24 cellular contexts compared by ENCODE assay signal in the genomic region with DNA sequence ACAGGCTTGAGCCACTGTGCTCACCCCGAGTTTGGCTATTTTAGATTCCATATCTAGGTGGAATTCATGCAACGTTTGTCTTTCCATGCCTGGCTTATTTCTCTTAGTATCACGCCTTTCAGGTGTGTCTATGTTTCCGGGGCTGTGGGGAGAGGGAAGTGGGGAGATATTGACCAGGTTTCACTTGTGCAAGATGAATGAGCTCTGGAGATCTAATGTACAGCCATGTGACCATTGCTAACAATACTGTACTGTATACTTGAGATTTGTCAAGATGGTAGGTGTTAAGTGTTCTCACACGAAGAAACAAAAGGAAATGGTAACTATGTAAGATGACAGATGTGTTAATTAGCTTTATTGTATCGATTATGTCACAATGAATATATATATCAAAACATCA.
DNase-seq lines count a peak whose midpoint lies in the region; ATAC-seq, FAIRE-seq and TF ChIP-seq lines count a peak whose summit lies in the region.
"Had no signal": no experiment of that assay in that cellular context is flagged by ENCODE, and none has a peak within 500 bp of the region (broad histone marks: within the 10 kb centered on the region; RNA-seq: fewer than 3 reads in every experiment).

No MANE protein-coding gene starts in this region.

- H3K36me3 ChIP-seq in GM12878 (ENCODE audit: control insufficient read depth in 2 of 2, insufficient read depth in 2 of 2, low read length in 1 of 2): no peaks in the 10 kb centered on the region
- H3K36me3 ChIP-seq: BLaER1 treated with 17β-estradiol and CSF1 and Interleukin-3, amounts not matched to agents 10 nM and 100 nM had no signal

- H3K4me3 ChIP-seq in GM12878: no peak overlapping the region
- H3K4me3 ChIP-seq: A549; BLaER1 treated with 17β-estradiol and CSF1 and Interleukin-3, amounts not matched to agents 10 nM and 100 nM had no signal

- in situ Hi-C loops in GM12878 (cut with MboI): no loop called here

- no peak overlapping the region for H2AFZ ChIP-seq in GM12878 (ENCODE audit: control insufficient read depth, low read depth, low read length)

- intact Hi-C loops in activated naive CD4-positive, alpha-beta T cell treated with anti-CD3 and anti-CD28 coated beads for 36 hours (cut with micrococcal nuclease): no loop called here
- intact Hi-C loops in GM12878 (cut with micrococcal nuclease; ENCODE audit: unreplicated experiment): no loop called here
- intact Hi-C loops in activated T-helper 2 cell treated with anti-CD3 and anti-CD28 coated beads, Interferon-gamma antibody, Interleukin-2, Interleukin-4, amounts not matched to agents 10 μg/mL and 5 μg/mL and 100 μg/mL, durations not matched to agents 14 hours and 24 hours and 36 hours (cut with micrococcal nuclease): no loop called here

- no peaks in the 10 kb centered on the region for H3K9me3 ChIP-seq in GM12878 (replicated peaks; ENCODE audit: control insufficient read depth, insufficient read depth, low read length)
- H3K9me3 ChIP-seq: A549, Caco-2 had no signal

- DNase-seq in activated naive CD4-positive, alpha-beta T cell treated with anti-CD3 and anti-CD28 coated beads for 36 hours: no peak
- DNase-seq in GM12878 (ENCODE audit: low read depth, low spot score): no peak
- DNase-seq in neural crest cell (ENCODE audit: low read depth, low spot score): no peak
- no peak for DNase-seq in T-helper 1 cell
- no peak for DNase-seq in stimulated activated effector memory CD8-positive, alpha-beta T cell treated with anti-CD3 and anti-CD28 coated beads, Interleukin-12 subunit alpha, Interleukin-12 subunit beta, amount 100 ng/mL, for 72 hours (ENCODE audit: low spot score in 2 of 2)
- DNase-seq in activated T-helper 2 cell treated with anti-CD3 and anti-CD28 coated beads, Interferon-gamma antibody, Interleukin-2, Interleukin-4, amounts not matched to agents 10 μg/mL and 5 μg/mL and 100 μg/mL, durations not matched to agents 14 hours and 24 hours and 36 hours (ENCODE audit: low spot score): no peak
- DNase-seq: AML-193; Caco-2; Calu3; CD4-positive, alpha-beta T cell; CD8-positive, alpha-beta T cell; DMS79 treated with DMSO at 0.1 percent for 48 hours; GF-D8 had no signal

- H3K27me3 ChIP-seq in GM12878 (replicated peaks in 1 of 2; ENCODE audit: control insufficient read depth in 2 of 2, insufficient read depth in 2 of 2, low read length in 1 of 2): no peaks in the 10 kb centered on the region
- H3K27me3 ChIP-seq: BLaER1 treated with 17β-estradiol and CSF1 and Interleukin-3, amounts not matched to agents 10 nM and 100 nM had no signal

- H3K4me1 ChIP-seq in GM12878 (ENCODE audit: control insufficient read depth, insufficient read depth, low read length): no peaks in the 10 kb centered on the region
- H3K4me1 ChIP-seq: A549; BLaER1 treated with 17β-estradiol and CSF1 and Interleukin-3, amounts not matched to agents 10 nM and 100 nM; Caco-2 had no signal

- no peak overlapping the region for H3K9ac ChIP-seq in GM12878 (ENCODE audit: control insufficient read depth, insufficient read depth, low read length)
- H3K9ac ChIP-seq: BLaER1 treated with 17β-estradiol and CSF1 and Interleukin-3, amounts not matched to agents 10 nM and 100 nM had no signal

- H3K27ac Mint-ChIP-seq in activated naive CD4-positive, alpha-beta T cell treated with anti-CD3 and anti-CD28 coated beads, Interleukin-2, amount 50 U/mL, for 24 hours: peak overlapping the region; percentile 24
- H3K27ac Mint-ChIP-seq in activated naive CD4-positive, alpha-beta T cell treated with anti-CD3 and anti-CD28 coated beads for 36 hours: no peak overlapping the region
- peak overlapping the region; percentile 81 for H3K27ac Mint-ChIP-seq in neural crest cell (ENCODE audit: unreplicated experiment)
- no peak overlapping the region for H3K27ac Mint-ChIP-seq in stimulated activated effector memory CD8-positive, alpha-beta T cell treated with anti-CD3 and anti-CD28 coated beads, Interleukin-12 subunit alpha, Interleukin-12 subunit beta, amount 100 ng/mL, for 72 hours
- no peak overlapping the region for H3K27ac Mint-ChIP-seq in activated T-helper 2 cell treated with anti-CD3 and anti-CD28 coated beads, Interferon-gamma antibody, Interleukin-2, Interleukin-4, amounts not matched to agents 10 μg/mL and 5 μg/mL and 100 μg/mL, durations not matched to agents 14 hours and 24 hours and 36 hours
- H3K27ac Mint-ChIP-seq: B cell; CD4-positive, alpha-beta T cell; CD8-positive, alpha-beta T cell had no signal

- FAIRE-seq in GM12878 (lab: Jason Lieb, UNC): no peak
- FAIRE-seq: A549, D721Med, G401.6, GM12892, GM18507, GM19239 had no signal

- H3K4me1 Mint-ChIP-seq in activated naive CD4-positive, alpha-beta T cell treated with anti-CD3 and anti-CD28 coated beads, Interleukin-2, amount 50 U/mL, for 24 hours: no peaks in the 10 kb centered on the region
- H3K4me1 Mint-ChIP-seq in activated naive CD4-positive, alpha-beta T cell treated with anti-CD3 and anti-CD28 coated beads for 36 hours (ENCODE audit: low read depth): no peaks in the 10 kb centered on the region
- no peaks in the 10 kb centered on the region for H3K4me1 Mint-ChIP-seq in neural crest cell
- no peaks in the 10 kb centered on the region for H3K4me1 Mint-ChIP-seq in stimulated activated effector memory CD8-positive, alpha-beta T cell treated with anti-CD3 and anti-CD28 coated beads, Interleukin-12 subunit alpha, Interleukin-12 subunit beta, amount 100 ng/mL, for 72 hours
- H3K4me1 Mint-ChIP-seq in activated T-helper 2 cell treated with anti-CD3 and anti-CD28 coated beads, Interferon-gamma antibody, Interleukin-2, Interleukin-4, amounts not matched to agents 10 μg/mL and 5 μg/mL and 100 μg/mL, durations not matched to agents 14 hours and 24 hours and 36 hours (ENCODE audit: low read depth): no peaks in the 10 kb centered on the region
- H3K4me1 Mint-ChIP-seq: B cell had no signal

- CTCF ChIA-PET in activated naive CD4-positive, alpha-beta T cell treated with anti-CD3 and anti-CD28 coated beads for 36 hours (lab: Charles Lee): no interaction called here
- CTCF ChIA-PET in GM12878 (lab: Yijun Ruan, JAX): interaction anchor here (1.1 to 2.3 kb wide), 4 partner anchors 9 to 44 kb away, joined by 3 to 6 read pairs (median 4); no protein-coding TSS in a partner anchor

- H3K27ac ChIP-seq in GM12878 (ENCODE audit: control insufficient read depth, insufficient read depth): no peak overlapping the region
- H3K27ac ChIP-seq: 22Rv1; A549; BLaER1 treated with 17β-estradiol and CSF1 and Interleukin-3, amounts not matched to agents 10 nM and 100 nM; C4-2B had no signal

- TF ChIP-seq POLR2A in GM12878 (IDR thresholded peaks at IDR 0.05; ENCODE audit: low read depth, low read length): no peak

- RAD21 ChIA-PET in GM12878 (lab: Charles Lee; ENCODE audit: unreplicated experiment): interaction anchor here (0.7 to 4.6 kb wide), 12 partner anchors 12 to 197 kb away, joined by 3 to 26 read pairs (median 4); no protein-coding TSS in a partner anchor

- TF ChIP-seq CTCF in GM12878 (IDR thresholded peaks at IDR 0.05 in 2 of 3, conservative IDR thresholded peaks at IDR 0.05 in 1 of 3; ENCODE audit: control insufficient read depth in 2 of 3, extremely low read depth in 1 of 3, insufficient read depth in 1 of 3, low read depth in 3 of 3, low read length in 3 of 3) (no peak), neural crest cell (conservative IDR thresholded peaks at IDR 0.05) (no peak)

- no peaks in the 10 kb centered on the region for H3K9me3 Mint-ChIP-seq in activated naive CD4-positive, alpha-beta T cell treated with anti-CD3 and anti-CD28 coated beads, Interleukin-2, amount 50 U/mL, for 24 hours
- H3K9me3 Mint-ChIP-seq in activated naive CD4-positive, alpha-beta T cell treated with anti-CD3 and anti-CD28 coated beads for 36 hours: peaks cover 2% of the 10 kb centered on the region
- peaks cover 11% of the 10 kb centered on the region for H3K9me3 Mint-ChIP-seq in neural crest cell
- H3K9me3 Mint-ChIP-seq in stimulated activated effector memory CD8-positive, alpha-beta T cell treated with anti-CD3 and anti-CD28 coated beads, Interleukin-12 subunit alpha, Interleukin-12 subunit beta, amount 100 ng/mL, for 72 hours: peaks cover 4% of the 10 kb centered on the region
- H3K9me3 Mint-ChIP-seq in activated T-helper 2 cell treated with anti-CD3 and anti-CD28 coated beads, Interferon-gamma antibody, Interleukin-2, Interleukin-4, amounts not matched to agents 10 μg/mL and 5 μg/mL and 100 μg/mL, durations not matched to agents 14 hours and 24 hours and 36 hours: peaks cover 11% of the 10 kb centered on the region

- 17% methylated on average over 6 of the region's 6 CpGs for WGBS in GM12878 (ENCODE audit: insufficient coverage, insufficient replicate concordance, low lambda C conversion rate, missing lambda C conversion rate)

- no peak for TF ChIP-seq EP300 in GM12878 (IDR thresholded peaks at IDR 0.05; ENCODE audit: borderline replicate concordance in 1 of 2, control insufficient read depth in 1 of 2, low read depth in 2 of 2, low read length in 2 of 2)

- POLR2A ChIA-PET in GM12878 (lab: Charles Lee): interaction anchor here (0.6 to 3.3 kb wide), 3 partner anchors 14 to 276 kb away, joined by 3 to 17 read pairs (median 4); no protein-coding TSS in a partner anchor

- H3K4me3 Mint-ChIP-seq in activated naive CD4-positive, alpha-beta T cell treated with anti-CD3 and anti-CD28 coated beads, Interleukin-2, amount 50 U/mL, for 24 hours: no peak overlapping the region
- H3K4me3 Mint-ChIP-seq in activated naive CD4-positive, alpha-beta T cell treated with anti-CD3 and anti-CD28 coated beads for 36 hours: no peak overlapping the region
- H3K4me3 Mint-ChIP-seq in neural crest cell: no peak overlapping the region
- no peak overlapping the region for H3K4me3 Mint-ChIP-seq in stimulated activated effector memory CD8-positive, alpha-beta T cell treated with anti-CD3 and anti-CD28 coated beads, Interleukin-12 subunit alpha, Interleukin-12 subunit beta, amount 100 ng/mL, for 72 hours
- no peak overlapping the region for H3K4me3 Mint-ChIP-seq in activated T-helper 2 cell treated with anti-CD3 and anti-CD28 coated beads, Interferon-gamma antibody, Interleukin-2, Interleukin-4, amounts not matched to agents 10 μg/mL and 5 μg/mL and 100 μg/mL, durations not matched to agents 14 hours and 24 hours and 36 hours (ENCODE audit: low read depth)
- H3K4me3 Mint-ChIP-seq: B cell; CD4-positive, alpha-beta T cell; CD8-positive, alpha-beta T cell had no signal

- SMC1A ChIA-PET in GM12878 (lab: Charles Lee; ENCODE audit: uncharacterized antibody, unreplicated experiment): interaction anchor here (0.6 to 3.4 kb wide), 18 partner anchors 10 to 565 kb away, joined by 3 to 28 read pairs (median 4); no protein-coding TSS in a partner anchor

- no peak overlapping the region for H3K4me2 ChIP-seq in GM12878 (ENCODE audit: control insufficient read depth, insufficient read depth)
- H3K4me2 ChIP-seq: A549; BLaER1 treated with 17β-estradiol and CSF1 and Interleukin-3, amounts not matched to agents 10 nM and 100 nM had no signal

- TF ChIP-seq RAD21 in GM12878 (IDR thresholded peaks at IDR 0.05; ENCODE audit: insufficient read depth, low read depth, low read length): no peak

- H3K79me2 ChIP-seq in GM12878 (ENCODE audit: control insufficient read depth, insufficient read depth, low read length): no peaks in the 10 kb centered on the region

- peak; percentile 57 for ATAC-seq in GM12878
- no peak for ATAC-seq in stimulated activated effector memory CD8-positive, alpha-beta T cell treated with anti-CD3 and anti-CD28 coated beads, Interleukin-12 subunit alpha, Interleukin-12 subunit beta, amount 100 ng/mL, for 72 hours
- ATAC-seq: A549; CD8-positive, alpha-beta T cell had no signal

- no peaks in the 10 kb centered on the region for H3K36me3 Mint-ChIP-seq in activated naive CD4-positive, alpha-beta T cell treated with anti-CD3 and anti-CD28 coated beads, Interleukin-2, amount 50 U/mL, for 24 hours
- H3K36me3 Mint-ChIP-seq in activated naive CD4-positive, alpha-beta T cell treated with anti-CD3 and anti-CD28 coated beads for 36 hours (ENCODE audit: low read depth): no peaks in the 10 kb centered on the region
- peaks cover 2% of the 10 kb centered on the region for H3K36me3 Mint-ChIP-seq in neural crest cell (ENCODE audit: low read depth)
- no peaks in the 10 kb centered on the region for H3K36me3 Mint-ChIP-seq in stimulated activated effector memory CD8-positive, alpha-beta T cell treated with anti-CD3 and anti-CD28 coated beads, Interleukin-12 subunit alpha, Interleukin-12 subunit beta, amount 100 ng/mL, for 72 hours
- no peaks in the 10 kb centered on the region for H3K36me3 Mint-ChIP-seq in activated T-helper 2 cell treated with anti-CD3 and anti-CD28 coated beads, Interferon-gamma antibody, Interleukin-2, Interleukin-4, amounts not matched to agents 10 μg/mL and 5 μg/mL and 100 μg/mL, durations not matched to agents 14 hours and 24 hours and 36 hours (ENCODE audit: low read depth)
- H3K36me3 Mint-ChIP-seq: CD8-positive, alpha-beta T cell had no signal

- peaks cover 2% of the 10 kb centered on the region for H3K27me3 Mint-ChIP-seq in activated naive CD4-positive, alpha-beta T cell treated with anti-CD3 and anti-CD28 coated beads, Interleukin-2, amount 50 U/mL, for 24 hours
- H3K27me3 Mint-ChIP-seq in activated naive CD4-positive, alpha-beta T cell treated with anti-CD3 and anti-CD28 coated beads for 36 hours (ENCODE audit: low read depth): no peaks in the 10 kb centered on the region
- no peaks in the 10 kb centered on the region for H3K27me3 Mint-ChIP-seq in neural crest cell (ENCODE audit: low read depth)
- H3K27me3 Mint-ChIP-seq in activated T-helper 2 cell treated with anti-CD3 and anti-CD28 coated beads, Interferon-gamma antibody, Interleukin-2, Interleukin-4, amounts not matched to agents 10 μg/mL and 5 μg/mL and 100 μg/mL, durations not matched to agents 14 hours and 24 hours and 36 hours (ENCODE audit: low read depth): no peaks in the 10 kb centered on the region
- H3K27me3 Mint-ChIP-seq: B cell; CD4-positive, alpha-beta T cell had no signal

- no TSS peak for BruUV-seq in GM12878 (replicated peaks; lab: Mats Ljungman, UMichigan)

- no peaks in the 10 kb centered on the region for H4K20me1 ChIP-seq in GM12878 (ENCODE audit: control insufficient read depth, insufficient read depth)
- H4K20me1 ChIP-seq: BLaER1 treated with 17β-estradiol and CSF1 and Interleukin-3, amounts not matched to agents 10 nM and 100 nM had no signal

Comparison
In these comparisons a context has a peak if more than half of its experiments do, and no peak if none do; other contexts are left out.
1. H3K27ac Mint-ChIP-seq: peak in activated naive CD4-positive, alpha-beta T cell treated with anti-CD3 and anti-CD28 coated beads, Interleukin-2, amount 50 U/mL, for 24 hours (single experiment) and neural crest cell (single experiment); none in activated naive CD4-positive, alpha-beta T cell treated with anti-CD3 and anti-CD28 coated beads for 36 hours (single experiment), stimulated activated effector memory CD8-positive, alpha-beta T cell treated with anti-CD3 and anti-CD28 coated beads, Interleukin-12 subunit alpha, Interleukin-12 subunit beta, amount 100 ng/mL, for 72 hours (single experiment) and activated T-helper 2 cell treated with anti-CD3 and anti-CD28 coated beads, Interferon-gamma antibody, Interleukin-2, Interleukin-4, amounts not matched to agents 10 μg/mL and 5 μg/mL and 100 μg/mL, durations not matched to agents 14 hours and 24 hours and 36 hours (single experiment).